ENCODE assay signal across 19 cellular contexts in genomic region chrX:13990126-13990525, GRCh38.
"Had no signal": no experiment of that assay in that cellular context is flagged by ENCODE, and none has a peak within 500 bp of the region (broad histone marks: within the 10 kb centered on the region; RNA-seq: fewer than 3 reads in every experiment).

No MANE protein-coding gene starts in this region.

- H3K9me3 ChIP-seq: spleen, thyroid gland had no signal

- H3K4me1 ChIP-seq: spleen, thyroid gland had no signal

- H3K4me3 ChIP-seq: spleen, thyroid gland had no signal

- H3K27me3 ChIP-seq: spleen, thyroid gland had no signal

- ATAC-seq: activated CD4-positive, alpha-beta T cell treated with anti-CD3 and anti-CD28 coated beads for 36 hours; left ventricle myocardium superior had no signal

- H3K4me1 Mint-ChIP-seq: activated naive CD8-positive, alpha-beta T cell treated with anti-CD3 and anti-CD28 coated beads for 36 hours; nephron had no signal

- DNase-seq: activated B cell treated with CpG ODN at 0.5 μM for 24 hours; activated CD4-positive, alpha-beta T cell treated with anti-CD3 and anti-CD28 coated beads for 36 hours; activated CD4-positive, alpha-beta T cell treated with anti-CD3 and anti-CD28 coated beads, Interleukin-2, amount 50 U/mL, for 4 hours; activated CD8-positive, alpha-beta memory T cell treated with anti-CD3 and anti-CD28 coated beads for 24 hours; activated CD8-positive, alpha-beta memory T cell treated with anti-CD3 and anti-CD28 coated beads, Interleukin-2, amount 50 U/mL, for 4 hours; activated naive CD4-positive, alpha-beta T cell treated with Interleukin-2 at 50 U/mL for 16 hours; activated naive CD8-positive, alpha-beta T cell treated with anti-CD3 and anti-CD28 coated beads for 36 hours; activated T-cell treated with anti-CD3 and anti-CD28 coated beads, Interleukin-2, amount 50 U/mL, for 24 hours; effector CD4-positive, alpha-beta T cell; left ventricle myocardium superior; mammary epithelial cell; spleen; stimulated activated CD4-positive, alpha-beta T cell treated with anti-CD3 and anti-CD28 coated beads, Interleukin-4, amount 100 ng/mL, for 1 hour; stimulated activated naive CD4-positive, alpha-beta T cell; T1000; thyroid gland had no signal

- H3K9me3 Mint-ChIP-seq: activated B cell treated with CpG ODN at 0.5 μM for 24 hours; activated naive CD8-positive, alpha-beta T cell treated with anti-CD3 and anti-CD28 coated beads for 36 hours; activated T-helper 2 cell treated with anti-CD3 and anti-CD28 coated beads, Interferon-gamma antibody, Interleukin-2, Interleukin-4, amounts not matched to agents 10 μg/mL and 5 μg/mL and 100 μg/mL, durations not matched to agents 14 hours and 24 hours and 36 hours; T-helper 1 cell treated with Interleukin-12 subunit alpha and Interleukin-12 subunit beta and Interleukin-4 antibody, amounts not matched to agents 30 μg/mL and 1 μg/mL, for 36 hours had no signal

- H3K4me3 Mint-ChIP-seq: activated B cell treated with CpG ODN at 0.5 μM for 24 hours; activated CD4-positive, alpha-beta T cell treated with anti-CD3 and anti-CD28 coated beads for 36 hours; activated naive CD8-positive, alpha-beta T cell treated with anti-CD3 and anti-CD28 coated beads for 36 hours; activated T-cell treated with anti-CD3 and anti-CD28 coated beads, Interleukin-2, amount 50 U/mL, for 24 hours; nephron; T-helper 1 cell treated with Interleukin-12 subunit alpha and Interleukin-12 subunit beta and Interleukin-4 antibody, amounts not matched to agents 30 μg/mL and 1 μg/mL, for 36 hours had no signal

- H3K27ac Mint-ChIP-seq: activated B cell treated with CpG ODN at 0.5 μM for 24 hours; activated CD4-positive, alpha-beta T cell treated with anti-CD3 and anti-CD28 coated beads for 36 hours; activated naive CD8-positive, alpha-beta T cell treated with anti-CD3 and anti-CD28 coated beads for 36 hours; activated T-cell treated with anti-CD3 and anti-CD28 coated beads, Interleukin-2, amount 50 U/mL, for 24 hours; activated T-helper 2 cell treated with anti-CD3 and anti-CD28 coated beads, Interferon-gamma antibody, Interleukin-2, Interleukin-4, amounts not matched to agents 10 μg/mL and 5 μg/mL and 100 μg/mL, durations not matched to agents 14 hours and 24 hours and 36 hours; nephron; T-helper 1 cell treated with Interleukin-12 subunit alpha and Interleukin-12 subunit beta and Interleukin-4 antibody, amounts not matched to agents 30 μg/mL and 1 μg/mL, for 36 hours had no signal

- H3K27me3 Mint-ChIP-seq: activated B cell treated with CpG ODN at 0.5 μM for 24 hours; activated CD4-positive, alpha-beta T cell treated with anti-CD3 and anti-CD28 coated beads for 36 hours; activated naive CD8-positive, alpha-beta T cell treated with anti-CD3 and anti-CD28 coated beads for 36 hours had no signal

- H3K27ac ChIP-seq: spleen, thyroid gland had no signal
